1 cellular context compared by ENCODE assay signal in the genomic region with DNA sequence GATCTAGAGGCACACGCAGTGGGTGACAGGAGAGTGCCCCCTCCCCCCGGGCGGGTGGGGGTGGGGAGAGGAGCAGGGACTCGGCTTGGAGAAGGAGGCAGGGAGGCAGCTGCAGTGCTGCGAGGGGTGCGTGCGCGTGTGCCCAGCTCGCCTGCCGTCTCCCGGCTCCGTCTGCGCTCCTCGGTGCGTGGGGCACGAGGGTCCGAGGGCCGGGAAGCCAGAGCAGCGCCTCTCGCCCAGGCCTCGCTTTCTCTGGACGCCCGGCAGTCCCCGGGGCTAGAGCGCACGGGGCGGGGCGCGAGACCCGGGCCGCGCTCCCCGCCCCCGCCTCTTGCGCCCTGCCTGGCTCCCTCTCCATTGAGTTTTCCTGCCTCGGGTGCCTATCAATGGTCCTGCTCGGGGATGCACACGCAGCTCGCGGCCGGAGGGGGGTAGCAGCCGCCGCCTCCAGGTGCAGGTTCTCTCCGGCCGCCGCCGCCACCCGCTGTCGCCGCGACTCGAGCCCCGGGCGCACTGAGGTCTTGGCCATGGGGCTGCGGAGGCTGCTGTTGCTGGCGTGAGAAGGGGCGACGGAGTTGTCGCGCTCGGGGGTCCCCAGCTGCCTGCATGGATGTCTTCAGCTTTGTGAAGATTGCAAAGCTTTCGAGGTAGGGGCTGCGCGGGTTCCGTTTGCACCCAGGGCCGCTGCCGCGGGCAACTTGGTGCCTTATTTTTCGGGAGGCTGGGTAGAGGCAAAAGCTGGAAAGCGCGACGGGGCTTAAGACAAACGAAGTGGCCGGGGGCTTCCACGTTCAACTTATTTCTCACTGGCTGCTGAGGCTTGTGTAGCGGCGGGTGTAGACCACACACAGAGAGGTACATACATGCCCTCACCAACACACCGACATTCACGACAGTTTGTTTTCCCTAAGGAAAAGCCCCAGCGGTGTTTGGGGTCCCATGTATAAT.
TF ChIP-seq lines count a peak whose summit lies in the region.

A gene (plus strand): TSS at position 108 of the 948 bp plus-strand sequence. CDS start 499 bp downstream, at position 607.

TF ChIP-seq in GM23338, 12 proteins besides CTCF, POLR2A, EP300 and RAD21 (continued from another document):
- TF ChIP-seq, protein P1, sequence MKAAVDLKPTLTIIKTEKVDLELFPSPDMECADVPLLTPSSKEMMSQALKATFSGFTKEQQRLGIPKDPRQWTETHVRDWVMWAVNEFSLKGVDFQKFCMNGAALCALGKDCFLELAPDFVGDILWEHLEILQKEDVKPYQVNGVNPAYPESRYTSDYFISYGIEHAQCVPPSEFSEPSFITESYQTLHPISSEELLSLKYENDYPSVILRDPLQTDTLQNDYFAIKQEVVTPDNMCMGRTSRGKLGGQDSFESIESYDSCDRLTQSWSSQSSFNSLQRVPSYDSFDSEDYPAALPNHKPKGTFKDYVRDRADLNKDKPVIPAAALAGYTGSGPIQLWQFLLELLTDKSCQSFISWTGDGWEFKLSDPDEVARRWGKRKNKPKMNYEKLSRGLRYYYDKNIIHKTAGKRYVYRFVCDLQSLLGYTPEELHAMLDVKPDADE (IDR thresholded peaks at IDR 0.05), result no peak
- TF ChIP-seq POLR2AphosphoS5 (IDR thresholded peaks at IDR 0.05; ENCODE audit: low read depth) (no peak), STAT1 (IDR thresholded peaks at IDR 0.05; ENCODE audit: unreplicated experiment) (no peak), NANOG (IDR thresholded peaks at IDR 0.05; ENCODE audit: borderline replicate concordance) (no peak), ZNF114 (CRISPR knock-in tag; IDR thresholded peaks at IDR 0.05) (no peak)
- TF ChIP-seq, protein P2, sequence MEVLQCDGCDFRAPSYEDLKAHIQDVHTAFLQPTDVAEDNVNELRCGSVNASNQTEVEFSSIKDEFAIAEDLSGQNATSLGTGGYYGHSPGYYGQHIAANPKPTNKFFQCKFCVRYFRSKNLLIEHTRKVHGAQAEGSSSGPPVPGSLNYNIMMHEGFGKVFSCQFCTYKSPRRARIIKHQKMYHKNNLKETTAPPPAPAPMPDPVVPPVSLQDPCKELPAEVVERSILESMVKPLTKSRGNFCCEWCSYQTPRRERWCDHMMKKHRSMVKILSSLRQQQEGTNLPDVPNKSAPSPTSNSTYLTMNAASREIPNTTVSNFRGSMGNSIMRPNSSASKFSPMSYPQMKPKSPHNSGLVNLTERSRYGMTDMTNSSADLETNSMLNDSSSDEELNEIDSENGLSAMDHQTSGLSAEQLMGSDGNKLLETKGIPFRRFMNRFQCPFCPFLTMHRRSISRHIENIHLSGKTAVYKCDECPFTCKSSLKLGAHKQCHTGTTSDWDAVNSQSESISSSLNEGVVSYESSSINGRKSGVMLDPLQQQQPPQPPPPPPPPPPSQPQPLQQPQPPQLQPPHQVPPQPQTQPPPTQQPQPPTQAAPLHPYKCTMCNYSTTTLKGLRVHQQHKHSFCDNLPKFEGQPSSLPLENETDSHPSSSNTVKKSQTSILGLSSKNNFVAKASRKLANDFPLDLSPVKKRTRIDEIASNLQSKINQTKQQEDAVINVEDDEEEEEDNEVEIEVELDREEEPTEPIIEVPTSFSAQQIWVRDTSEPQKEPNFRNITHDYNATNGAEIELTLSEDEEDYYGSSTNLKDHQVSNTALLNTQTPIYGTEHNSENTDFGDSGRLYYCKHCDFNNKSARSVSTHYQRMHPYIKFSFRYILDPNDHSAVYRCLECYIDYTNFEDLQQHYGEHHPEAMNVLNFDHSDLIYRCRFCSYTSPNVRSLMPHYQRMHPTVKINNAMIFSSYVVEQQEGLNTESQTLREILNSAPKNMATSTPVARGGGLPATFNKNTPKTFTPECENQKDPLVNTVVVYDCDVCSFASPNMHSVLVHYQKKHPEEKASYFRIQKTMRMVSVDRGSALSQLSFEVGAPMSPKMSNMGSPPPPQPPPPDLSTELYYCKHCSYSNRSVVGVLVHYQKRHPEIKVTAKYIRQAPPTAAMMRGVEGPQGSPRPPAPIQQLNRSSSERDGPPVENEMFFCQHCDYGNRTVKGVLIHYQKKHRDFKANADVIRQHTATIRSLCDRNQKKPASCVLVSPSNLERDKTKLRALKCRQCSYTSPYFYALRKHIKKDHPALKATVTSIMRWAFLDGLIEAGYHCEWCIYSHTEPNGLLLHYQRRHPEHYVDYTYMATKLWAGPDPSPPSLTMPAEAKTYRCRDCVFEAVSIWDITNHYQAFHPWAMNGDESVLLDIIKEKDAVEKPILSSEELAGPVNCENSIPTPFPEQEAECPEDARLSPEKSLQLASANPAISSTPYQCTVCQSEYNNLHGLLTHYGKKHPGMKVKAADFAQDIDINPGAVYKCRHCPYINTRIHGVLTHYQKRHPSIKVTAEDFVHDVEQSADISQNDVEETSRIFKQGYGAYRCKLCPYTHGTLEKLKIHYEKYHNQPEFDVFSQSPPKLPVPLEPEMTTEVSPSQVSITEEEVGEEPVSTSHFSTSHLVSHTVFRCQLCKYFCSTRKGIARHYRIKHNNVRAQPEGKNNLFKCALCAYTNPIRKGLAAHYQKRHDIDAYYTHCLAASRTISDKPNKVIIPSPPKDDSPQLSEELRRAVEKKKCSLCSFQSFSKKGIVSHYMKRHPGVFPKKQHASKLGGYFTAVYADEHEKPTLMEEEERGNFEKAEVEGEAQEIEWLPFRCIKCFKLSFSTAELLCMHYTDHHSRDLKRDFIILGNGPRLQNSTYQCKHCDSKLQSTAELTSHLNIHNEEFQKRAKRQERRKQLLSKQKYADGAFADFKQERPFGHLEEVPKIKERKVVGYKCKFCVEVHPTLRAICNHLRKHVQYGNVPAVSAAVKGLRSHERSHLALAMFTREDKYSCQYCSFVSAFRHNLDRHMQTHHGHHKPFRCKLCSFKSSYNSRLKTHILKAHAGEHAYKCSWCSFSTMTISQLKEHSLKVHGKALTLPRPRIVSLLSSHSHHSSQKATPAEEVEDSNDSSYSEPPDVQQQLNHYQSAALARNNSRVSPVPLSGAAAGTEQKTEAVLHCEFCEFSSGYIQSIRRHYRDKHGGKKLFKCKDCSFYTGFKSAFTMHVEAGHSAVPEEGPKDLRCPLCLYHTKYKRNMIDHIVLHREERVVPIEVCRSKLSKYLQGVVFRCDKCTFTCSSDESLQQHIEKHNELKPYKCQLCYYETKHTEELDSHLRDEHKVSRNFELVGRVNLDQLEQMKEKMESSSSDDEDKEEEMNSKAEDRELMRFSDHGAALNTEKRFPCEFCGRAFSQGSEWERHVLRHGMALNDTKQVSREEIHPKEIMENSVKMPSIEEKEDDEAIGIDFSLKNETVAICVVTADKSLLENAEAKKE (CRISPR knock-in tag; IDR thresholded peaks at IDR 0.05), result no peak
